ENCODE assay signal across 8 cellular contexts in the genomic region with DNA sequence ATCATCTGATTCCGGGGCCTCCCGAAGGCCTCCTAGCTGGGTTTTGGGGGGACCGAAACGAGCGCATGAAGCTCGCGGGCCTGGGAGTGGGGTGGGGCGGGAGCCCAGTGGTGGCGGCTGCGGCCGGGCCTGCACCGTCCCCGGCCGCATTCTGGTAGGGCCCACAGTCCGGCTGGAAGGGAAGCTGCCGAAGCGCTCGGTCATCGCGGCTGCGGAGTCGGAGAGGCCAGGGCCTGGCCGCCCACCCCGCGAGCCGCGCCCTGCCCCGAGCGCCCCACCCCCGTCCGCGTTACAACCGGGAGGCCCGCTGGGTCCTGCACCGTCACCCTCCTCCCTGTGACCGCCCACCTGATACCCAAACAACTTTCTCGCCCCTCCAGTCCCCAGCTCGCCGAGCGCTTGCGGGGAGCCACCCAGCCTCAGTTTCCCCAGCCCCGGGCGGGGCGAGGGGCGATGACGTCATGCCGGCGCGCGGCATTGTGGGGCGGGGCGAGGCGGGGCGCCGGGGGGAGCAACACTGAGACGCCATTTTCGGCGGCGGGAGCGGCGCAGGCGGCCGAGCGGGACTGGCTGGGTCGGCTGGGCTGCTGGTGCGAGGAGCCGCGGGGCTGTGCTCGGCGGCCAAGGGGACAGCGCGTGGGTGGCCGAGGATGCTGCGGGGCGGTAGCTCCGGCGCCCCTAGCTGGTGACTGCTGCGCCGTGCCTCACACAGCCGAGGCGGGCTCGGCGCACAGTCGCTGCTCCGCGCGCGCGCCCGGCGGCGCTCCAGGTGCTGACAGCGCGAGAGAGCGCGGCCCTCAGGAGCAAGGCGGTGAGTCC. TPM values are rescaled to one million over a fixed set of nuclear protein-coding genes. Genes with fewer than 3 reads are reported as not detected.
DNase-seq lines count a peak whose midpoint lies in the region; ATAC-seq and TF ChIP-seq lines count a peak whose summit lies in the region.

Gene KLC1, plus strand, starts transcription at position 528 of the 819 bp plus-strand sequence. CDS start 25,354 bp downstream, outside the sequence.

- TF ChIP-seq CTCF in CD8-positive, alpha-beta T cell (IDR thresholded peaks at IDR 0.05) = no peak
- TF ChIP-seq CTCF in HL-60 (IDR thresholded peaks at IDR 0.05; ENCODE audit: insufficient read depth, low read length) (no peak), RWPE2 (IDR thresholded peaks at IDR 0.05; ENCODE audit: poor library complexity, severe bottlenecking) (no peak), foreskin keratinocyte (conservative IDR thresholded peaks at IDR 0.05) (no peak), neural progenitor cell (IDR thresholded peaks at IDR 0.05) (peak; percentile 11)

- peak within 1 kb of the TSS; percentile 98 for H3K4me3 ChIP-seq in CD8-positive, alpha-beta T cell (ENCODE audit: low read depth, low read length)
- H3K4me3 ChIP-seq in HL-60 (replicated peaks; ENCODE audit: insufficient read depth, low read length) (peak within 1 kb of the TSS; percentile 98), RWPE2 (ENCODE audit: severe bottlenecking) (peak within 1 kb of the TSS; percentile 94), neural progenitor cell (peak within 1 kb of the TSS; percentile 94), stomach smooth muscle (ENCODE audit: low read length in 2 of 2) (peak within 1 kb of the TSS; percentile 75 to 86)

- H3K9me3 Mint-ChIP-seq in CD8-positive, alpha-beta T cell = no peaks in the 10 kb centered on the region
- no peaks in the 10 kb centered on the region for H3K9me3 Mint-ChIP-seq in neural progenitor cell

- peak within 1 kb of the TSS; percentile 87 for H3K4me3 Mint-ChIP-seq in CD8-positive, alpha-beta T cell
- peak within 1 kb of the TSS; percentile 96 for H3K4me3 Mint-ChIP-seq in neural progenitor cell

- CTCF ChIA-PET in CD8-positive, alpha-beta T cell (lab: Charles Lee) = interaction anchor here (0.7 kb wide), 1 partner anchor 292 kb away, joined by 3 read pairs; no protein-coding TSS in a partner anchor

- no peaks in the 10 kb centered on the region for H3K9me3 ChIP-seq in CD8-positive, alpha-beta T cell (ENCODE audit: low read length)
- H3K9me3 ChIP-seq in RWPE2 (ENCODE audit: severe bottlenecking) (no peaks in the 10 kb centered on the region), neural progenitor cell (ENCODE audit: low read depth) (no peaks in the 10 kb centered on the region), stomach smooth muscle (ENCODE audit: control insufficient read depth in 2 of 2, low read length in 2 of 2) (no peaks in the 10 kb centered on the region)

- ATAC-seq in CD8-positive, alpha-beta T cell = peak; percentile 83
- ATAC-seq in GM19395 (IDR thresholded peaks at IDR 0.05; ENCODE audit: unreplicated experiment) (peak; percentile 65), RWPE2 (ENCODE audit: low read depth) (peak; percentile 35), foreskin keratinocyte (peak; percentile 54)

- DNase-seq in CD8-positive, alpha-beta T cell = peak; percentile 67 to 91 (median 84)
- DNase-seq in HL-60 (ENCODE audit: low read depth in 1 of 2, low spot score in 1 of 2) (peak; percentile 64 to 76), RWPE2 (ENCODE audit: low spot score) (peak; percentile 83), activated gamma-delta T cell treated with Interleukin-2 at 50 U/mL for 16 hours (peak; percentile 78), foreskin keratinocyte (peak in 1 of 2 donors; percentile 54), neural progenitor cell (ENCODE audit: low spot score) (peak; percentile 89)

- peaks cover 47% of the 10 kb centered on the region for H3K4me1 Mint-ChIP-seq in CD8-positive, alpha-beta T cell (ENCODE audit: low read depth)
- H3K4me1 Mint-ChIP-seq in neural progenitor cell = peaks cover 29% of the 10 kb centered on the region

- peak within 1 kb of the TSS; percentile 89 for H3K27ac Mint-ChIP-seq in CD8-positive, alpha-beta T cell
- H3K27ac Mint-ChIP-seq in neural progenitor cell = peak within 1 kb of the TSS; percentile 87

- H2AFZ ChIP-seq in neural progenitor cell (replicated peaks) = peak within 1 kb of the TSS; percentile 92

- H3F3A ChIP-seq in neural progenitor cell (ENCODE audit: low read depth) = peaks cover 8% of the 10 kb centered on the region

- POLR2A ChIA-PET in CD8-positive, alpha-beta T cell (lab: Charles Lee) = interaction anchor here (0.5 to 1.6 kb wide), 4 partner anchors 11 to 87 kb away, joined by 3 to 4 read pairs (median 3); partner anchors contain the start of gene ZFYVE21

- intact Hi-C loops in CD8-positive, alpha-beta T cell (cut with DNase I, micrococcal nuclease) = loop anchor here (1.0 to 10.0 kb wide), 10 partner anchors 22 to 296 kb away; partner anchors contain the start of genes XRCC3 (in 2 of the 2), ZFYVE21 (in 2 of the 2), BAG5 (in 1 of the 2) and COA8 (in 1 of the 2)

- peaks cover 8% of the 10 kb centered on the region for H3K36me3 Mint-ChIP-seq in CD8-positive, alpha-beta T cell
- H3K36me3 Mint-ChIP-seq in neural progenitor cell = peaks cover 7% of the 10 kb centered on the region

- H3K9ac ChIP-seq in neural progenitor cell (peak within 1 kb of the TSS; percentile 84), stomach smooth muscle (ENCODE audit: low read length in 2 of 2) (peak within 1 kb of the TSS; percentile 96 to 98)

- H4K20me1 ChIP-seq in neural progenitor cell (ENCODE audit: low read depth) = peaks cover 45% of the 10 kb centered on the region

- no peaks in the 10 kb centered on the region for H3K27me3 Mint-ChIP-seq in CD8-positive, alpha-beta T cell (ENCODE audit: low read depth)
- H3K27me3 Mint-ChIP-seq in neural progenitor cell (ENCODE audit: insufficient read depth, low read depth) = peaks cover 6% of the 10 kb centered on the region

- H3K27ac ChIP-seq in CD8-positive, alpha-beta T cell (ENCODE audit: low read depth, low read length) = peak within 1 kb of the TSS; percentile 87
- H3K27ac ChIP-seq in HL-60 (replicated peaks) = peak within 1 kb of the TSS; percentile 83
- peak within 1 kb of the TSS; percentile 87 for H3K27ac ChIP-seq in RWPE2 (ENCODE audit: poor library complexity, severe bottlenecking)
- H3K27ac ChIP-seq in foreskin keratinocyte = peak within 1 kb of the TSS; percentile 98
- peak within 1 kb of the TSS; percentile 79 for H3K27ac ChIP-seq in neural progenitor cell
- H3K27ac ChIP-seq in stomach smooth muscle (ENCODE audit: low read length) = peak within 1 kb of the TSS; percentile 95

- no peaks in the 10 kb centered on the region for H3K27me3 ChIP-seq in CD8-positive, alpha-beta T cell (ENCODE audit: insufficient read depth, low read length)
- H3K27me3 ChIP-seq in HL-60 (ENCODE audit: insufficient read depth, poor library complexity, severe bottlenecking) (no peaks in the 10 kb centered on the region), RWPE2 (ENCODE audit: insufficient read depth, poor library complexity, severe bottlenecking) (no peaks in the 10 kb centered on the region), foreskin keratinocyte (no peaks in the 10 kb centered on the region), neural progenitor cell (peaks cover 9% of the 10 kb centered on the region), stomach smooth muscle (ENCODE audit: control insufficient read depth in 1 of 2, insufficient read depth in 2 of 2, low read length in 2 of 2) (no peaks in the 10 kb centered on the region)

- H3K36me3 ChIP-seq in CD8-positive, alpha-beta T cell (ENCODE audit: insufficient read depth, low read length) = no peaks in the 10 kb centered on the region
- H3K36me3 ChIP-seq in RWPE2 (ENCODE audit: low read depth) (peaks cover 21% of the 10 kb centered on the region), neural progenitor cell (no peaks in the 10 kb centered on the region), stomach smooth muscle (ENCODE audit: control insufficient read depth in 2 of 2, insufficient read depth in 2 of 2, low read length in 2 of 2) (peaks cover 0 to 3% of the 10 kb centered on the region in 2 donors)

- peak within 1 kb of the TSS; percentile 94 for H3K4me2 ChIP-seq in neural progenitor cell

- H3K79me2 ChIP-seq in neural progenitor cell (ENCODE audit: low read depth) = peaks cover 47% of the 10 kb centered on the region

- peaks cover 41% of the 10 kb centered on the region for H3K4me1 ChIP-seq in CD8-positive, alpha-beta T cell (ENCODE audit: insufficient read depth, low read length)
- H3K4me1 ChIP-seq in RWPE2 (ENCODE audit: insufficient read depth, poor library complexity, severe bottlenecking) = peaks cover 22% of the 10 kb centered on the region
- H3K4me1 ChIP-seq in foreskin keratinocyte = peaks cover 14% of the 10 kb centered on the region
- H3K4me1 ChIP-seq in neural progenitor cell = peaks cover 8% of the 10 kb centered on the region
- H3K4me1 ChIP-seq in stomach smooth muscle (ENCODE audit: control insufficient read depth, insufficient read depth, low read length) = peaks cover 45% of the 10 kb centered on the region

RNA-seq across cellular contexts. Expression of gene KLC1, which starts in this region (rescaled TPM):
- total RNA-seq in CD8-positive, alpha-beta T cell = 100 to 1,000 TPM; 119 to 130 TPM
- total RNA-seq in foreskin keratinocyte (113 and 118 TPM in 2 replicates), neural progenitor cell (ENCODE audit: low replicate concordance) (163 and 232 TPM in 2 replicates)
- polyA plus RNA-seq in foreskin keratinocyte = 66.8 and 77.5 TPM in 2 replicates
